ENCODE assay signal across 8 cellular contexts in genomic region chr1:231040800-231041704, GRCh38. TPM values are rescaled to one million over a fixed set of nuclear protein-coding genes. Genes with fewer than 3 reads are reported as not detected.
DNase-seq lines count a peak whose midpoint lies in the region; ATAC-seq, FAIRE-seq and TF ChIP-seq lines count a peak whose summit lies in the region.

No MANE protein-coding gene starts in this region.

- RAD21 ChIA-PET in HCT116 (lab: Charles Lee; ENCODE audit: low non-redundant PET in 1 of 2, low total read pairs in 2 of 2, uncharacterized antibody in 2 of 2, unreplicated experiment in 2 of 2): no interaction called here

- H3K4me1 ChIP-seq in HCT116 (ENCODE audit: control insufficient read depth in 1 of 2, insufficient read depth in 2 of 2, low read length in 2 of 2) (peaks cover 4 to 12% of the 10 kb centered on the region in 2 experiments; a peak in 3 of 4 replicates), prostate gland (replicated peaks) (no peaks in the 10 kb centered on the region), Karpas-422 (ENCODE audit: low read length) (peaks cover 36% of the 10 kb centered on the region)

- H3K9me2 ChIP-seq in HCT116 (ENCODE audit: insufficient read depth) (no peaks in the 10 kb centered on the region), Karpas-422 (replicated peaks; ENCODE audit: insufficient read depth, low read length) (no peaks in the 10 kb centered on the region)

- CTCF ChIA-PET in HCT116 (lab: Charles Lee): no interaction called here

- TF ChIP-seq CTCF in HCT116 (IDR thresholded peaks at IDR 0.05 in 2 of 3, conservative IDR thresholded peaks at IDR 0.05 in 1 of 3; ENCODE audit: borderline replicate concordance in 1 of 3, insufficient read depth in 1 of 3, low read depth in 2 of 3, low read length in 2 of 3) (no peak), WI38 (IDR thresholded peaks at IDR 0.05; ENCODE audit: low read depth, low read length) (no peak), fibroblast of pulmonary artery (IDR thresholded peaks at IDR 0.05; ENCODE audit: low read length, missing control alignments) (no peak), prostate gland (IDR thresholded peaks at IDR 0.05) (no peak)

- peaks cover 31% of the 10 kb centered on the region for H3K79me2 ChIP-seq in HCT116 (ENCODE audit: insufficient read depth, low read length)
- peaks cover 31% of the 10 kb centered on the region for H3K79me2 ChIP-seq in Karpas-422 (ENCODE audit: low read length)

- FAIRE-seq in frontal cortex (lab: Jason Lieb, UNC): no peak

- H3K4me3 ChIP-seq in HCT116 (replicated peaks in 1 of 2; ENCODE audit: low read depth in 1 of 2, low read length in 2 of 2) (peak overlapping the region in 1 of 2 experiments; percentile 36; a peak in 2 of 4 replicates), WI38 (ENCODE audit: low read depth, low read length) (peak overlapping the region; percentile 57), fibroblast of pulmonary artery (replicated peaks; ENCODE audit: low read depth, low read length) (peak overlapping the region; percentile 72), prostate gland (peak overlapping the region; percentile 70 to 77), Karpas-422 (ENCODE audit: low read length) (no peak overlapping the region)

- ATAC-seq in HCT116: no peak
- ATAC-seq in GM18505 (IDR thresholded peaks at IDR 0.05; ENCODE audit: unreplicated experiment): no peak

- H3K4me2 ChIP-seq in HCT116 (ENCODE audit: low read length) (peak overlapping the region; percentile 78), Karpas-422 (ENCODE audit: low read depth, low read length, poor library complexity, severe bottlenecking) (no peak overlapping the region)

- no peak overlapping the region for H3K27ac ChIP-seq in HCT116 (ENCODE audit: low read depth, low read length)
- peak overlapping the region; percentile 51 to 67 for H3K27ac ChIP-seq in prostate gland
- no peak overlapping the region for H3K27ac ChIP-seq in Karpas-422 (ENCODE audit: low read length)

- intact Hi-C loops in HCT116 (cut with micrococcal nuclease): no loop called here
- intact Hi-C loops in prostate gland (cut with DNase I): no loop called here

- H3K9ac ChIP-seq in HCT116 (ENCODE audit: low read length) (no peak overlapping the region), Karpas-422 (ENCODE audit: low read length) (no peak overlapping the region)

- WGBS in prostate gland: 6% methylated on average over 33 of the region's 37 CpGs

- H4K20me1 ChIP-seq in HCT116 (ENCODE audit: insufficient read depth): no peaks in the 10 kb centered on the region
- 0 out of 2 replicates have a peak, but pooled peaks cover 9% of the 10 kb centered on the region for H4K20me1 ChIP-seq in Karpas-422 (ENCODE audit: insufficient read depth, low read depth, low read length)

- DNase-seq in HCT116 (ENCODE audit: low read depth, low spot score) (no peak), fibroblast of pulmonary artery (ENCODE audit: low read depth) (no peak), prostate gland (ENCODE audit: low spot score) (peak; percentile 13), NCI-H1048 (lab: John Stamatoyannopoulos, UW) (no peak), Karpas-422 (no peak), frontal cortex (ENCODE audit: low spot score in 2 of 2) (no peak)

- POLR2A ChIA-PET in HCT116 (lab: Charles Lee): no interaction called here

- no TSS peak for BruUV-seq in HCT116 (replicated peaks; lab: Mats Ljungman, UMichigan)

- no peak for TF ChIP-seq POLR2A in HCT116 (IDR thresholded peaks at IDR 0.05; ENCODE audit: borderline replicate concordance, extremely low read depth, insufficient read depth, insufficient read length)
- no peak for TF ChIP-seq POLR2A in prostate gland (IDR thresholded peaks at IDR 0.05)
- no peak for TF ChIP-seq POLR2A in GM18505 (IDR thresholded peaks at IDR 0.05; ENCODE audit: borderline replicate concordance, extremely low read depth, insufficient read depth, insufficient read length)

- no peak overlapping the region for H2AFZ ChIP-seq in HCT116 (ENCODE audit: low read depth, low read length, poor library complexity, severe bottlenecking)
- H2AFZ ChIP-seq in Karpas-422 (ENCODE audit: low read length): no peak overlapping the region

- H3K36me3 ChIP-seq in HCT116 (ENCODE audit: control insufficient read depth in 1 of 2, insufficient read depth in 2 of 2, low read length in 2 of 2): no peaks in the 10 kb centered on the region
- H3K36me3 ChIP-seq in prostate gland: no peaks in the 10 kb centered on the region
- H3K36me3 ChIP-seq in Karpas-422 (ENCODE audit: insufficient read depth, low read length): no peaks in the 10 kb centered on the region

- peaks cover 6 to 9% of the 10 kb centered on the region in 2 experiments; a peak in 1 of 4 replicates for H3K9me3 ChIP-seq in HCT116 (ENCODE audit: control insufficient read depth in 1 of 2, insufficient read depth in 1 of 2, low read depth in 1 of 2, low read length in 2 of 2)
- H3K9me3 ChIP-seq in prostate gland: no peaks in the 10 kb centered on the region
- H3K9me3 ChIP-seq in Karpas-422 (ENCODE audit: low read length): no peaks in the 10 kb centered on the region

- TF ChIP-seq RAD21 in HCT116 (IDR thresholded peaks at IDR 0.05; ENCODE audit: low read depth): no peak

- H3K27me3 ChIP-seq in HCT116 (ENCODE audit: insufficient read depth, low read length): no peaks in the 10 kb centered on the region
- no peaks in the 10 kb centered on the region for H3K27me3 ChIP-seq in prostate gland (replicated peaks; ENCODE audit: insufficient read depth)
- no peaks in the 10 kb centered on the region for H3K27me3 ChIP-seq in Karpas-422 (ENCODE audit: low read length)

TF ChIP-seq in HCT116, 20 proteins besides CTCF, POLR2A, EP300 and RAD21:
- no peak for TF ChIP-seq ATF3 (IDR thresholded peaks at IDR 0.05)
- TF ChIP-seq MAX (IDR thresholded peaks at IDR 0.05): no peak
- no peak for TF ChIP-seq YY1 (IDR thresholded peaks at IDR 0.05; ENCODE audit: extremely low read depth, insufficient replicate concordance, low read depth, low read length)
- no peak for TF ChIP-seq POLR2AphosphoS5 (IDR thresholded peaks at IDR 0.05; ENCODE audit: low read depth, low read length)
- TF ChIP-seq ZFX (IDR thresholded peaks at IDR 0.05): no peak
- no peak for TF ChIP-seq FOSL1 (IDR thresholded peaks at IDR 0.05; ENCODE audit: low read depth)
- TF ChIP-seq EZH2 (IDR thresholded peaks at IDR 0.05): no peak
- no peak for TF ChIP-seq ZNF274 (IDR thresholded peaks at IDR 0.05; ENCODE audit: low read depth, low read length)
- TF ChIP-seq ZBTB33 (IDR thresholded peaks at IDR 0.05; ENCODE audit: extremely low read depth, insufficient replicate concordance, low read length): no peak
- no peak for TF ChIP-seq SIN3A (IDR thresholded peaks at IDR 0.05; ENCODE audit: low read depth)
- TF ChIP-seq JUND (IDR thresholded peaks at IDR 0.05): no peak

RNA-seq across cellular contexts. Expression of gene FAM89A, which starts 1.0 kb away (rescaled TPM):
- total RNA-seq in HCT116 (2021; ENCODE audit: unreplicated experiment) (23.6 TPM), prostate gland (10 to 100 TPM; 13.7 to 13.9 TPM), frontal cortex (2.9 TPM)
- polyA plus RNA-seq in HCT116 (2012): 18.6 and 19.9 TPM in 2 replicates
- total RNA-seq in Karpas-422 (2014; rRNA removed; shearing (Covaris generic); ENCODE audit: low replicate concordance): 8.2 and 11.2 TPM in 2 replicates

Comparison
In these comparisons a context has a peak if more than half of its experiments do, and no peak if none do; other contexts are left out.
1. H3K27ac ChIP-seq: peak in prostate gland (2 of 2); none in HCT116 (single experiment) and Karpas-422 (single experiment).